Comparison of ENCODE assay signal across 8 cellular contexts in genomic region chr1:67535474-67535873, GRCh38.
DNase-seq lines count a peak whose midpoint lies in the region; ATAC-seq, FAIRE-seq and TF ChIP-seq lines count a peak whose summit lies in the region.

No MANE protein-coding gene starts in this region.

- no peaks in the 10 kb centered on the region for H3K79me2 ChIP-seq in SU-DHL-6 (ENCODE audit: insufficient read depth, low read length)

- H3K27ac Mint-ChIP-seq in MCF 10A (ENCODE audit: low read depth, unreplicated experiment): peak overlapping the region; percentile 12

- DNase-seq in GM12864 (ENCODE audit: low read depth) (peak; percentile 7), H54 (ENCODE audit: insufficient read length, low spot score) (peak; percentile 52), LoVo (ENCODE audit: low spot score) (peak; percentile 52), MCF 10A (ENCODE audit: unreplicated experiment) (peak; percentile 85), islet precursor cell (peak; percentile 90)
- peak in 3 of 4 experiments; percentile 14 to 28 (median 20) for DNase-seq in stimulated activated CD4-positive, alpha-beta T cell treated with anti-CD3 and anti-CD28 coated beads, Interleukin-1b, Interleukin-23, amount 100 ng/mL, for 24 hours (ENCODE audit: low read depth in 4 of 4, low spot score in 1 of 4)

- ATAC-seq in HG02840 (IDR thresholded peaks at IDR 0.05; ENCODE audit: low FRiP score, unreplicated experiment): no peak

- H3K27me3 ChIP-seq in SU-DHL-6 (ENCODE audit: low read length): no peaks in the 10 kb centered on the region

- BruUV-seq in MCF 10A (replicated peaks; lab: Mats Ljungman, UMichigan): no TSS peak

- H3K9me2 ChIP-seq in SU-DHL-6 (replicated peaks; ENCODE audit: insufficient read depth, low read length): no peaks in the 10 kb centered on the region

- H3K27me3 Mint-ChIP-seq in MCF 10A (ENCODE audit: insufficient read depth, unreplicated experiment): no peaks in the 10 kb centered on the region

- no peaks in the 10 kb centered on the region for H3F3A ChIP-seq in SU-DHL-6 (ENCODE audit: insufficient read depth)

- intact Hi-C loops in MCF 10A (cut with micrococcal nuclease): loop anchor here (1.0 to 5.0 kb wide), 8 partner anchors 26 to 577 kb away; partner anchors contain the start of gene GNG12

- FAIRE-seq in H54 (lab: Jason Lieb, UNC): peak; percentile 83

- H3K27ac ChIP-seq in SU-DHL-6 (ENCODE audit: low read depth, low read length): no peak overlapping the region

- H3K36me3 Mint-ChIP-seq in MCF 10A (ENCODE audit: insufficient read depth, unreplicated experiment): peaks cover 6% of the 10 kb centered on the region

- no peak overlapping the region for H3K9ac ChIP-seq in SU-DHL-6 (ENCODE audit: low read length)

- POLR2A ChIA-PET in MCF 10A (lab: Yijun Ruan, JAX): interaction anchor here (0.5 to 7.6 kb wide), 13 partner anchors 21 to 576 kb away, joined by 3 to 69 read pairs (median 4); partner anchors contain the start of gene GADD45A

- H3K9me3 Mint-ChIP-seq in MCF 10A (ENCODE audit: unreplicated experiment): no peaks in the 10 kb centered on the region

- no peak overlapping the region for H3K4me3 ChIP-seq in GM12864 (ENCODE audit: low read depth, low read length)
- H3K4me3 ChIP-seq in SU-DHL-6 (ENCODE audit: insufficient read depth, low read length, poor library complexity, severe bottlenecking): no peak overlapping the region

- peaks cover 6% of the 10 kb centered on the region for H3K4me1 Mint-ChIP-seq in MCF 10A (ENCODE audit: insufficient read depth, unreplicated experiment)

- CTCF ChIA-PET in MCF 10A (lab: Yijun Ruan, JAX): interaction anchor here (0.5 to 12.4 kb wide), 45 partner anchors 9 to 805 kb away, joined by 3 to 386 read pairs (median 5); partner anchors contain the start of gene GADD45A

- H3K4me3 Mint-ChIP-seq in MCF 10A (ENCODE audit: unreplicated experiment): no peak overlapping the region

- H4K20me1 ChIP-seq in SU-DHL-6 (ENCODE audit: low read depth, low read length): no peaks in the 10 kb centered on the region

- no peak overlapping the region for H3K4me2 ChIP-seq in SU-DHL-6 (ENCODE audit: low read depth, low read length, poor library complexity, severe bottlenecking)

- H2AFZ ChIP-seq in SU-DHL-6 (ENCODE audit: low read depth, low read length, severe bottlenecking): no peak overlapping the region

- H3K9me3 ChIP-seq in SU-DHL-6 (ENCODE audit: insufficient read depth, low read length): no peaks in the 10 kb centered on the region

- TF ChIP-seq CTCF in GM12864 (IDR thresholded peaks at IDR 0.05; ENCODE audit: low read depth, low read length, missing control alignments) (peak; percentile 95), SU-DHL-6 (IDR thresholded peaks at IDR 0.05; ENCODE audit: insufficient read depth, low read length, poor library complexity, severe bottlenecking) (peak; percentile 35), MCF 10A (IDR thresholded peaks at IDR 0.05; ENCODE audit: unreplicated experiment) (peak; percentile 95)

- TF ChIP-seq POLR2A in H54 (IDR thresholded peaks at IDR 0.05; ENCODE audit: low read depth, low read length): no peak

- H3K36me3 ChIP-seq in SU-DHL-6 (ENCODE audit: low read length): no peaks in the 10 kb centered on the region

Comparison
In these comparisons a context has a peak if more than half of its experiments do, and no peak if none do; other contexts are left out.
1. DNase-seq: peak in every context shown above with its lines; median percentile 90 in islet precursor cell; 85 in MCF 10A; 52 in H54; 52 in LoVo; 20 in stimulated activated CD4-positive, alpha-beta T cell treated with anti-CD3 and anti-CD28 coated beads, Interleukin-1b, Interleukin-23, amount 100 ng/mL, for 24 hours; 7 in GM12864.
2. CTCF ChIP-seq: peak in every context shown above with its lines; median percentile 95 in GM12864; 95 in MCF 10A; 35 in SU-DHL-6.